Comparison of ENCODE assay signal across 8 cellular contexts in genomic region chr15:40038267-40038653, GRCh38. TPM values are rescaled to one million over a fixed set of nuclear protein-coding genes. Genes with fewer than 3 reads are reported as not detected.
DNase-seq lines count a peak whose midpoint lies in the region; ATAC-seq, FAIRE-seq and TF ChIP-seq lines count a peak whose summit lies in the region.

No MANE protein-coding gene starts in this region.

- intact Hi-C loops in Right ventricle myocardium superior (cut with DNase I) = no loop called here
- intact Hi-C loops in left ventricle myocardium superior (cut with micrococcal nuclease) = no loop called here
- intact Hi-C loops in adrenal gland (cut with DNase I) = no loop called here

- FAIRE-seq in RCC 7860 (lab: Jason Lieb, UNC) = no peak

- no peaks in the 10 kb centered on the region for H3K9me3 ChIP-seq in adrenal gland (replicated peaks in 1 of 3)

- H3K36me3 ChIP-seq in adrenal gland (replicated peaks in 1 of 2) = peaks cover 0 to 41% of the 10 kb centered on the region in 2 donors

- 1 to 8% (median 1%) methylated on average over 8 to 18 of the region's 18 CpGs for WGBS in adrenal gland, 4 donors

- no peaks in the 10 kb centered on the region for H3K27me3 ChIP-seq in adrenal gland

- no peak for DNase-seq in Right ventricle myocardium superior
- no peak for DNase-seq in left ventricle myocardium superior
- DNase-seq in adrenal gland = peak in 4 of 7 donors; percentile 35 to 44 (median 41)
- DNase-seq in iris pigment epithelial cell (ENCODE audit: low read depth) = peak; percentile 64
- DNase-seq in substantia nigra (lab: John Stamatoyannopoulos, UW) = no peak
- no peak for DNase-seq in RCC 7860 (ENCODE audit: low spot score)

- peak overlapping the region; percentile 32 to 97 (median 74) for H3K4me3 ChIP-seq in adrenal gland

- no peak for TF ChIP-seq POLR2A in adrenal gland (IDR thresholded peaks at IDR 0.05)

- no peak for TF ChIP-seq CTCF in adrenal gland (IDR thresholded peaks at IDR 0.05)

- H3K4me1 ChIP-seq in adrenal gland (replicated peaks in 1 of 2) = peaks cover 3 to 31% of the 10 kb centered on the region in 2 donors

- peak overlapping the region; percentile 71 to 98 (median 95) for H3K27ac ChIP-seq in adrenal gland
- peak overlapping the region; percentile 93 for H3K27ac ChIP-seq in substantia nigra (ENCODE audit: low read depth, low read length, poor library complexity, severe bottlenecking)

- peak; percentile 0 for ATAC-seq in Right ventricle myocardium superior (ENCODE audit: poor library complexity)
- no peak for ATAC-seq in left ventricle myocardium superior
- ATAC-seq in HG03175 (IDR thresholded peaks at IDR 0.05; ENCODE audit: unreplicated experiment) = no peak
- ATAC-seq in GM21825 (IDR thresholded peaks at IDR 0.05; ENCODE audit: unreplicated experiment) = no peak

RNA-seq across cellular contexts. Expression of gene SRP14, which starts 0.7 kb away (rescaled TPM):
- total RNA-seq in Right ventricle myocardium superior (196 TPM), left ventricle myocardium superior (235 TPM), adrenal gland (100 to 1,000 TPM; 173 to 689 (median 275) TPM)
- polyA plus RNA-seq in adrenal gland = 100 to 1,000 TPM; 352 to 989 (median 549) TPM

Comparison
In these comparisons a context has a peak if more than half of its experiments do, and no peak if none do; other contexts are left out.
1. DNase-seq: peak in adrenal gland (4 of 7) and iris pigment epithelial cell (single experiment); none in Right ventricle myocardium superior (single experiment), left ventricle myocardium superior (single experiment), substantia nigra (0 of 49) and RCC 7860 (single experiment).